In genomic region chr5:127133071-127133470, GRCh38 we compare ENCODE assay signal across 23 cellular contexts.
"Had no signal": no experiment of that assay in that cellular context is flagged by ENCODE, and none has a peak within 500 bp of the region (broad histone marks: within the 10 kb centered on the region; RNA-seq: fewer than 3 reads in every experiment).

No MANE protein-coding gene starts in this region.

- H3K27ac ChIP-seq: colonic mucosa, esophagus muscularis mucosa, gastrocnemius medialis, heart right ventricle, left lung, lower lobe of right lung had no signal

- H3K9me3 ChIP-seq: colonic mucosa, esophagus muscularis mucosa, gastrocnemius medialis, heart right ventricle, left lung, lower lobe of right lung had no signal

- H3K36me3 ChIP-seq: colonic mucosa, esophagus muscularis mucosa, gastrocnemius medialis, heart right ventricle, left lung, lower lobe of right lung had no signal

- H3K4me3 ChIP-seq: colonic mucosa, esophagus muscularis mucosa, gastrocnemius medialis, heart right ventricle, left lung, lower lobe of right lung had no signal

- H3K27me3 Mint-ChIP-seq: dendritic cell treated with granulocyte-macrophage colony-stimulating factor and Interleukin-4, amounts not matched to agents 40 ng/mL and 50 ng/mL, for 4 days had no signal

- H3K4me3 Mint-ChIP-seq: dendritic cell treated with granulocyte-macrophage colony-stimulating factor and Interleukin-4, amounts not matched to agents 40 ng/mL and 50 ng/mL, for 4 days; effector memory CD8-positive, alpha-beta T cell; endodermal cell; memory B cell; naive thymus-derived CD4-positive, alpha-beta T cell had no signal

- DNase-seq: colonic mucosa; cortex of kidney; effector CD8-positive, alpha-beta T cell; effector memory CD8-positive, alpha-beta T cell; endodermal cell; foreskin fibroblast; foreskin melanocyte; gastrocnemius medialis; glutamatergic neuron; head of caudate nucleus; heart right ventricle; hippocampal formation; left cardiac atrium; left lung; left ventricle myocardium superior; lower lobe of right lung; mammary epithelial cell; mesendoderm; midbrain; naive thymus-derived CD4-positive, alpha-beta T cell had no signal

- H3K4me1 ChIP-seq: colonic mucosa, esophagus muscularis mucosa, gastrocnemius medialis, heart right ventricle, left lung, lower lobe of right lung had no signal

- H3K27me3 ChIP-seq: colonic mucosa, gastrocnemius medialis, heart right ventricle, left lung had no signal

- H3K9me3 Mint-ChIP-seq: dendritic cell treated with granulocyte-macrophage colony-stimulating factor and Interleukin-4, amounts not matched to agents 40 ng/mL and 50 ng/mL, for 4 days; effector memory CD8-positive, alpha-beta T cell; endodermal cell; memory B cell; naive thymus-derived CD4-positive, alpha-beta T cell had no signal

- H3K27ac Mint-ChIP-seq: dendritic cell treated with granulocyte-macrophage colony-stimulating factor and Interleukin-4, amounts not matched to agents 40 ng/mL and 50 ng/mL, for 4 days; effector memory CD8-positive, alpha-beta T cell; endodermal cell; memory B cell; naive thymus-derived CD4-positive, alpha-beta T cell had no signal

- ATAC-seq: effector memory CD8-positive, alpha-beta T cell; gastrocnemius medialis; heart right ventricle; left cardiac atrium; left lung; left ventricle myocardium superior; lower lobe of right lung; naive thymus-derived CD4-positive, alpha-beta T cell had no signal

- H3K4me1 Mint-ChIP-seq: memory B cell; naive thymus-derived CD4-positive, alpha-beta T cell had no signal
